20 cellular contexts compared by ENCODE assay signal in genomic region chr20:23037017-23037481, GRCh38. TPM values are rescaled to one million over a fixed set of nuclear protein-coding genes. Genes with fewer than 3 reads are reported as not detected.
A peak's percentile ranks its signal among the peaks of the same experiment; 100 is the strongest.
DNase-seq lines count a peak whose midpoint lies in the region; ATAC-seq, FAIRE-seq and TF ChIP-seq lines count a peak whose summit lies in the region.
"Had no signal": no experiment of that assay in that cellular context is flagged by ENCODE, and none has a peak within 500 bp of the region (broad histone marks: within the 10 kb centered on the region; RNA-seq: fewer than 3 reads in every experiment).

No MANE protein-coding gene starts in this region.

- no peak overlapping the region for H3K4me2 ChIP-seq in A549
- H3K4me2 ChIP-seq in BLaER1 = peak overlapping the region; percentile 27; the same call in 1 of the 2 replicates

- H3K9me3 ChIP-seq in A549 (no peaks in the 10 kb centered on the region), BLaER1 (peaks cover 13% of the 10 kb centered on the region)
- H3K9me3 ChIP-seq: SJCRH30 had no signal

- peaks cover 16% of the 10 kb centered on the region for H3K4me1 Mint-ChIP-seq in endothelial cell (ENCODE audit: unreplicated experiment)
- no peaks in the 10 kb centered on the region for H3K4me1 Mint-ChIP-seq in HFFc6 (ENCODE audit: low read depth)

- 25% methylated on average over 3 of the region's 3 CpGs for WGBS in A549 (ENCODE audit: missing lambda C conversion rate)

- POLR2A ChIA-PET in A549 (lab: Yijun Ruan, JAX) = no interaction called here

- TF ChIP-seq EP300 in A549 (IDR thresholded peaks at IDR 0.05) = no peak

- H3K36me3 Mint-ChIP-seq in endothelial cell (ENCODE audit: low read depth, unreplicated experiment) (no peaks in the 10 kb centered on the region), HFFc6 (ENCODE audit: low read depth) (no peaks in the 10 kb centered on the region; the same call in 1 of the 2 replicates)

- H3K4me3 Mint-ChIP-seq in endothelial cell (ENCODE audit: unreplicated experiment) = peak overlapping the region; percentile 67
- H3K4me3 Mint-ChIP-seq in HFFc6 = no peak overlapping the region
- H3K4me3 Mint-ChIP-seq: T-helper 1 cell treated with Interleukin-12 subunit alpha and Interleukin-12 subunit beta and Interleukin-4 antibody, amounts not matched to agents 30 μg/mL and 1 μg/mL, for 36 hours had no signal

- H3K4me3 ChIP-seq in A549 (no peak overlapping the region), BLaER1 (no peak overlapping the region)
- H3K4me3 ChIP-seq: SJCRH30 had no signal

- CTCF ChIA-PET in A549 (lab: Yijun Ruan, JAX) = interaction anchor here (0.9 to 3.2 kb wide), 5 partner anchors 11 to 345 kb away, joined by 3 to 15 read pairs (median 5); no protein-coding TSS in a partner anchor

- H3K27me3 Mint-ChIP-seq in endothelial cell (ENCODE audit: unreplicated experiment) (peaks cover 24% of the 10 kb centered on the region), HFFc6 (ENCODE audit: insufficient read depth) (peaks cover 26% of the 10 kb centered on the region)

- H4K20me1 ChIP-seq in BLaER1 = no peaks in the 10 kb centered on the region

- H3K27me3 ChIP-seq in BLaER1 = no peaks in the 10 kb centered on the region
- H3K27me3 ChIP-seq: SJCRH30 had no signal

- no peak overlapping the region for H3K27ac Mint-ChIP-seq in endothelial cell (ENCODE audit: unreplicated experiment)
- no peak overlapping the region for H3K27ac Mint-ChIP-seq in HFFc6
- H3K27ac Mint-ChIP-seq: T-helper 1 cell treated with Interleukin-12 subunit alpha and Interleukin-12 subunit beta and Interleukin-4 antibody, amounts not matched to agents 30 μg/mL and 1 μg/mL, for 36 hours had no signal

- FAIRE-seq in A549 (lab: Jason Lieb, UNC) = no peak
- FAIRE-seq: HepG2 had no signal

- TF ChIP-seq CTCF in A549 (IDR thresholded peaks at IDR 0.05) = no peak
- TF ChIP-seq CTCF in endothelial cell (IDR thresholded peaks at IDR 0.05; ENCODE audit: unreplicated experiment) = no peak
- no peak for TF ChIP-seq CTCF in HFFc6 (IDR thresholded peaks at IDR 0.05)

- no peaks in the 10 kb centered on the region for H3K36me3 ChIP-seq in BLaER1
- H3K36me3 ChIP-seq: SJCRH30 had no signal

- no peak for ATAC-seq in A549
- no peak for ATAC-seq in GM19395 (IDR thresholded peaks at IDR 0.05; ENCODE audit: unreplicated experiment)
- ATAC-seq: HCT116, HepG2 had no signal

- no peak for DNase-seq in A549 (ENCODE audit: low read depth in 1 of 2, low spot score in 1 of 2)
- DNase-seq in NCI-H146 (lab: John Stamatoyannopoulos, UW) = peak; percentile 74
- no peak for DNase-seq in endothelial cell (ENCODE audit: low spot score)
- no peak for DNase-seq in iPS-NIHi7 (ENCODE audit: extremely low spot score)
- no peak for DNase-seq in HFFc6
- DNase-seq in activated CD8-positive, alpha-beta memory T cell treated with anti-CD3 and anti-CD28 coated beads, Interleukin-2, amount 50 U/mL, for 48 hours = no peak
- DNase-seq: AML-193, EL, GOT3, KG1, NCI-H1694 treated with DMSO at 0.1 percent for 48 hours, NCI-H2227 treated with DMSO at 0.1 percent for 48 hours, NCI-H774 had no signal

- TF ChIP-seq RAD21 in A549 (conservative IDR thresholded peaks at IDR 0.05 in 1 of 2, IDR thresholded peaks at IDR 0.05 in 1 of 2) = no peak

- peak overlapping the region; percentile 8 to 50; a peak in 1 of 6 replicates for H3K27ac ChIP-seq in A549
- no peak overlapping the region for H3K27ac ChIP-seq in BLaER1
- H3K27ac ChIP-seq: SJCRH30 had no signal

- no peak for TF ChIP-seq POLR2A in A549 (IDR thresholded peaks at IDR 0.05; ENCODE audit: low read length)

- no peak overlapping the region for H3K9ac ChIP-seq in BLaER1

- no peaks in the 10 kb centered on the region for H3K9me3 Mint-ChIP-seq in endothelial cell (ENCODE audit: unreplicated experiment)
- H3K9me3 Mint-ChIP-seq in HFFc6 = peaks cover 3% of the 10 kb centered on the region; the same call in 1 of the 2 replicates
- H3K9me3 Mint-ChIP-seq: T-helper 1 cell treated with Interleukin-12 subunit alpha and Interleukin-12 subunit beta and Interleukin-4 antibody, amounts not matched to agents 30 μg/mL and 1 μg/mL, for 36 hours had no signal

- H3K4me1 ChIP-seq in A549 (peaks cover 9% of the 10 kb centered on the region; the same call in 2 of the 3 replicates), BLaER1 (peaks cover 22% of the 10 kb centered on the region)

TF ChIP-seq in A549, 52 proteins besides CTCF, POLR2A, EP300 and RAD21:
- TF ChIP-seq NR3C1 (IDR thresholded peaks at IDR 0.05) (no peak), MAZ (IDR thresholded peaks at IDR 0.05; ENCODE audit: borderline replicate concordance, low read depth, low read length) (no peak), BHLHE40 (IDR thresholded peaks at IDR 0.05; ENCODE audit: low read depth, low read length) (no peak), EHF (CRISPR knock-in tag; IDR thresholded peaks at IDR 0.05) (no peak), MAFK (IDR thresholded peaks at IDR 0.05; ENCODE audit: partially characterized antibody) (no peak), CBX2 (IDR thresholded peaks at IDR 0.05; ENCODE audit: borderline replicate concordance, low read depth) (no peak)
TF ChIP-seq in A549: peak in this region for 0.

RNA-seq across cellular contexts. Expression of gene SSTR4, which starts 1.9 kb away (rescaled TPM):
- 0.07 TPM in 1 of 2 replicates, not detected in the other for polyA plus RNA-seq in A549 (2011; rRNA removed)
- 0.06 and 0.07 TPM in 2 replicates for polyA plus RNA-seq in A549 (2012; cell fraction: cytosol; rRNA removed)
- polyA plus RNA-seq in A549 (2012; cell fraction: nucleus; rRNA removed) = 0.24 TPM in 1 of 2 replicates, not detected in the other
- polyA plus RNA-seq in A549 (2017; fragmentation: RNase III; extraction: RNeasy Plus Mini Kit Qiagen cat#74134 plus additional on column Dnase treatment) = 0.08 TPM in 2 of 3 replicates, not detected in the other
- polyA minus RNA-seq in A549 (2011; rRNA and poly(A)+ RNA removed) = not detected in 2 replicates
- total RNA-seq in endothelial cell (ENCODE audit: unreplicated experiment) = not detected
- total RNA-seq in HFFc6 (2021; fragmentation: NEBNext Ultra II Directional; extraction: Animal tissue kit (Norgen Biotek cat#: 25700)) = not detected
- total RNA-seq: HepG2, SJCRH30 had no signal
- polyA plus RNA-seq: CD14-positive monocyte, HepG2 had no signal

RNA-seq across cellular contexts. Expression of gene THBD, which starts 12.4 kb away (rescaled TPM):
- polyA plus RNA-seq in A549 (2011; rRNA removed) (26.8 and 29.6 TPM in 2 replicates), A549 (2017; fragmentation: RNase III; extraction: RNeasy Plus Mini Kit Qiagen cat#74134 plus additional on column Dnase treatment) (19.1 to 28.1 TPM (median 25.8 TPM) in 3 replicates)
- 16.5 and 21.6 TPM in 2 replicates for polyA plus RNA-seq in A549 (2012; cell fraction: cytosol; rRNA removed)
- polyA plus RNA-seq in A549 (2012; cell fraction: nucleus; rRNA removed) = 40.4 and 67.1 TPM in 2 replicates
- polyA minus RNA-seq in A549 (2011; rRNA and poly(A)+ RNA removed) = 9.7 and 9.9 TPM in 2 replicates
- 90.4 TPM for total RNA-seq in endothelial cell (ENCODE audit: unreplicated experiment)
- under 1 TPM; 0.05 to 0.11 (median 0.09) TPM for total RNA-seq in HFFc6 (2021; fragmentation: NEBNext Ultra II Directional; extraction: Animal tissue kit (Norgen Biotek cat#: 25700))
- total RNA-seq: HepG2, SJCRH30 had no signal

RNA-seq across cellular contexts. Expression of gene CD93, which starts 49.1 kb away (rescaled TPM):
- polyA plus RNA-seq in A549 (2011; rRNA removed) (not detected in 2 replicates), A549 (2017; fragmentation: RNase III; extraction: RNeasy Plus Mini Kit Qiagen cat#74134 plus additional on column Dnase treatment) (not detected in 3 replicates)
- polyA plus RNA-seq in A549 (2012; cell fraction: cytosol; rRNA removed) = not detected in 2 replicates
- polyA plus RNA-seq in A549 (2012; cell fraction: nucleus; rRNA removed) = not detected in 2 replicates
- not detected in 2 replicates for polyA minus RNA-seq in A549 (2011; rRNA and poly(A)+ RNA removed)
- total RNA-seq in endothelial cell (ENCODE audit: unreplicated experiment) = 139 TPM
- total RNA-seq in HFFc6 (2021; fragmentation: NEBNext Ultra II Directional; extraction: Animal tissue kit (Norgen Biotek cat#: 25700)) = not detected
- total RNA-seq: HepG2, SJCRH30 had no signal
- polyA plus RNA-seq: HepG2 had no signal

Comparison
In these comparisons a context has a peak if more than half of its experiments do, and no peak if none do; other contexts are left out.
1. RNA of gene THBD, which starts 12.4 kb away (total RNA-seq): 90.4 TPM in endothelial cell (single experiment); 0.05 to 0.11 TPM in HFFc6; every median in the first group is over 10 times any median in the second.
2. RNA of gene CD93, which starts 49.1 kb away (total RNA-seq): 139 TPM in endothelial cell (single experiment); not detected in HFFc6; every median in the first group is over 100 times any median in the second.